Comparison of ENCODE assay signal across 18 cellular contexts in genomic region chr1:57492846-57493245, GRCh38.
"Had no signal": no experiment of that assay in that cellular context is flagged by ENCODE, and none has a peak within 500 bp of the region (broad histone marks: within the 10 kb centered on the region; RNA-seq: fewer than 3 reads in every experiment).

No MANE protein-coding gene starts in this region.

- ATAC-seq: heart left ventricle, left colon, left ventricle myocardium superior had no signal

- H3K27ac Mint-ChIP-seq: nephron had no signal

- H3K4me1 Mint-ChIP-seq: nephron had no signal

- H3K9me3 Mint-ChIP-seq: nephron had no signal

- H3K4me3 Mint-ChIP-seq: nephron had no signal

- DNase-seq: cortex of kidney; dorsolateral prefrontal cortex; effector CD8-positive, alpha-beta T cell; foreskin melanocyte; heart left ventricle; hippocampal formation; left colon; left ventricle myocardium superior; mesenchymal stem cell; midbrain; sigmoid colon; stimulated activated CD4-positive, alpha-beta T cell treated with anti-CD3 and anti-CD28 coated beads, Interleukin-2, amount 100 ng/mL, for 24 hours; stimulated activated CD4-positive, alpha-beta T cell treated with anti-CD3 and anti-CD28 coated beads, Interleukin-4, amount 100 ng/mL, for 4 hours; stimulated activated naive CD4-positive, alpha-beta T cell; stomach; substantia nigra; transverse colon had no signal
